Comparison of ENCODE assay signal across 11 cellular contexts in the genomic region with DNA sequence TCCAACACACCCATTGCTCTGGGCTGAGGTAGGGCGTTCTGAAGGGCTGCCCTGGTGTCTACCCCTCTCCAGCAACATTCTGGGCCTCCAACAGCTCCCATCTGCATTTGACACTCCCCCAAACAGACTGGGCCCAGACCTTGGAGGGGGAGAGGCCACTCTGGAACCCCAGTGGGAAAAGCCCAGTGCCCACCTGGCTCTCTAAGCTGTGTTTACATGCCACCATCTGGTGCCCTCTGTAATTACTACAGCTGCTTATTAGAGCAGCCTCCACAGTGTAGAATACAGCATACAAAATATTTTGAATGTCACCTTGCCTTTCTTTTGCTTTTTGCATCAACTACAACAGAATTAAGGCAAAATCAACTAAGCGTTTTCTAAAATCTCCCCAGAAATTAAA. TPM values are rescaled to one million over a fixed set of nuclear protein-coding genes. Genes with fewer than 3 reads are reported as not detected.
DNase-seq lines count a peak whose midpoint lies in the region; TF ChIP-seq lines count a peak whose summit lies in the region.
"Had no signal": no experiment of that assay in that cellular context is flagged by ENCODE, and none has a peak within 500 bp of the region (broad histone marks: within the 10 kb centered on the region; RNA-seq: fewer than 3 reads in every experiment).

No MANE protein-coding gene starts in this region.

- dilution Hi-C loops in mammary epithelial cell (cut with HindIII; ENCODE audit: low sequenced_read_pairs): no loop called here

- DNase-seq in COR-L47 (lab: John Stamatoyannopoulos, UW) (peak; percentile 81), NCI-H1417 (lab: John Stamatoyannopoulos, UW) (peak in 2 of 3 experiments; percentile 84 to 93), SHP77 (lab: John Stamatoyannopoulos, UW) (peak; percentile 27 to 74), glutamatergic neuron (peak; percentile 56), neural progenitor cell (ENCODE audit: low spot score) (no peak), mammary epithelial cell (no peak), hippocampal formation (lab: John Stamatoyannopoulos, UW) (no peak)
- DNase-seq: aorta, cortex of kidney, Kasumi-1, RPMI8226 had no signal

- H3F3A ChIP-seq in neural progenitor cell (ENCODE audit: low read depth): no peaks in the 10 kb centered on the region

- H3K4me3 Mint-ChIP-seq in glutamatergic neuron (ENCODE audit: unreplicated experiment) (no peak overlapping the region), neural progenitor cell (no peak overlapping the region)

- H3K4me2 ChIP-seq in neural progenitor cell (no peak overlapping the region), mammary epithelial cell (ENCODE audit: insufficient read depth, low read depth, low read length) (no peak overlapping the region)

- peaks cover 3% of the 10 kb centered on the region for H3K27me3 Mint-ChIP-seq in glutamatergic neuron (ENCODE audit: unreplicated experiment)
- H3K27me3 Mint-ChIP-seq in neural progenitor cell (ENCODE audit: insufficient read depth, low read depth): peaks cover 15% of the 10 kb centered on the region

- H3K79me2 ChIP-seq in neural progenitor cell (ENCODE audit: low read depth): no peaks in the 10 kb centered on the region
- no peaks in the 10 kb centered on the region for H3K79me2 ChIP-seq in mammary epithelial cell (ENCODE audit: insufficient read depth, low read length)

- H3K9me3 ChIP-seq in neural progenitor cell (ENCODE audit: low read depth) (no peaks in the 10 kb centered on the region), mammary epithelial cell (replicated peaks; ENCODE audit: insufficient read depth, low read length) (no peaks in the 10 kb centered on the region)

- TF ChIP-seq CTCF in glutamatergic neuron (IDR thresholded peaks at IDR 0.05; ENCODE audit: partially characterized antibody, unreplicated experiment): no peak
- no peak for TF ChIP-seq CTCF in neural progenitor cell (IDR thresholded peaks at IDR 0.05)
- TF ChIP-seq CTCF in mammary epithelial cell (conservative IDR thresholded peaks at IDR 0.05 in 1 of 2, IDR thresholded peaks at IDR 0.05 in 1 of 2; ENCODE audit: extremely low read depth in 1 of 2, insufficient read depth in 1 of 2, low read depth in 1 of 2, low read length in 2 of 2): no peak

- no peaks in the 10 kb centered on the region for H3K36me3 ChIP-seq in neural progenitor cell
- no peaks in the 10 kb centered on the region for H3K36me3 ChIP-seq in mammary epithelial cell (ENCODE audit: insufficient read depth, low read length)

- no TSS peak for BruUV-seq in mammary epithelial cell (replicated peaks; lab: Mats Ljungman, UMichigan)

- H2AFZ ChIP-seq in neural progenitor cell (replicated peaks) (no peak overlapping the region), mammary epithelial cell (ENCODE audit: low read depth, low read length) (no peak overlapping the region)

- CTCF ChIA-PET in mammary epithelial cell (lab: Charles Lee; ENCODE audit: low non-redundant PET): no interaction called here

- H3K4me3 ChIP-seq in neural progenitor cell (no peak overlapping the region), mammary epithelial cell (replicated peaks in 1 of 3; ENCODE audit: insufficient read depth in 1 of 3, low read depth in 2 of 3, low read length in 3 of 3) (no peak overlapping the region)

- H3K27me3 ChIP-seq in neural progenitor cell: no peaks in the 10 kb centered on the region
- H3K27me3 ChIP-seq in mammary epithelial cell (ENCODE audit: insufficient read depth, low read length): no peaks in the 10 kb centered on the region

- peaks cover 3% of the 10 kb centered on the region for H3K4me1 ChIP-seq in neural progenitor cell
- H3K4me1 ChIP-seq in mammary epithelial cell (ENCODE audit: insufficient read depth, low read length): no peaks in the 10 kb centered on the region

- H4K20me1 ChIP-seq in neural progenitor cell (ENCODE audit: low read depth) (no peaks in the 10 kb centered on the region), mammary epithelial cell (ENCODE audit: insufficient read depth, low read length) (no peaks in the 10 kb centered on the region)

- H3K9me3 Mint-ChIP-seq in glutamatergic neuron (ENCODE audit: unreplicated experiment) (peaks cover 8% of the 10 kb centered on the region), neural progenitor cell (no peaks in the 10 kb centered on the region)

- WGBS in mammary epithelial cell (ENCODE audit: low coverage, missing lambda C conversion rate): 100% methylated on average over 1 of the region's 2 CpGs

- intact Hi-C loops in mammary epithelial cell (cut with micrococcal nuclease): no loop called here

- peaks cover 19% of the 10 kb centered on the region for H3K4me1 Mint-ChIP-seq in glutamatergic neuron (ENCODE audit: low read depth, unreplicated experiment)
- peaks cover 8% of the 10 kb centered on the region for H3K4me1 Mint-ChIP-seq in neural progenitor cell

- H3K9ac ChIP-seq in neural progenitor cell: no peak overlapping the region
- H3K9ac ChIP-seq in mammary epithelial cell (ENCODE audit: insufficient read depth, low read length): no peak overlapping the region

- in situ Hi-C loops in mammary epithelial cell (cut with MboI; ENCODE audit: low sequenced_read_pairs in 2 of 2): no loop called here

- no peak overlapping the region for H3K27ac ChIP-seq in neural progenitor cell
- H3K27ac ChIP-seq in mammary epithelial cell (ENCODE audit: insufficient read depth, low read depth, low read length): no peak overlapping the region

- H3K27ac Mint-ChIP-seq in glutamatergic neuron (ENCODE audit: unreplicated experiment) (peak overlapping the region; percentile 28), neural progenitor cell (no peak overlapping the region)

- H3K36me3 Mint-ChIP-seq in glutamatergic neuron (ENCODE audit: unreplicated experiment) (no peaks in the 10 kb centered on the region), neural progenitor cell (no peaks in the 10 kb centered on the region)

RNA-seq across cellular contexts. Expression of gene TM9SF2, which starts 35.8 kb away (rescaled TPM):
- total RNA-seq in glutamatergic neuron (ENCODE audit: unreplicated experiment): 74.1 TPM
- 90.9 and 128 TPM in 2 replicates for total RNA-seq in neural progenitor cell (ENCODE audit: low replicate concordance)
- 100 to 1,000 TPM in 1 of 2 donors, 10 to 100 TPM in 1; 87.8 to 143 TPM for total RNA-seq in mammary epithelial cell
- polyA plus RNA-seq in mammary epithelial cell: 74.9 TPM
- polyA minus RNA-seq in mammary epithelial cell: 80.6 TPM

Comparison
In these comparisons a context has a peak if more than half of its experiments do, and no peak if none do; other contexts are left out.
1. DNase-seq: peak in COR-L47 (single experiment), NCI-H1417 (2 of 3), SHP77 (2 of 2) and glutamatergic neuron (single experiment); none in neural progenitor cell (single experiment), mammary epithelial cell (single experiment) and hippocampal formation (0 of 2).